8 cellular contexts compared by ENCODE assay signal in genomic region chr7:87058739-87059524, GRCh38. TPM values are rescaled to one million over a fixed set of nuclear protein-coding genes. Genes with fewer than 3 reads are reported as not detected.
DNase-seq lines count a peak whose midpoint lies in the region; ATAC-seq and TF ChIP-seq lines count a peak whose summit lies in the region.

No MANE protein-coding gene starts in this region.

- H3K27ac ChIP-seq in colonic mucosa (no peak overlapping the region), lung (ENCODE audit: low read depth in 1 of 2, low read length in 1 of 2) (peak overlapping the region in 1 of 2 donors; percentile 27), subcutaneous abdominal adipose tissue (ENCODE audit: low read depth, low read length) (no peak overlapping the region)

- peak; percentile 47 for ATAC-seq in GM19452 (IDR thresholded peaks at IDR 0.05; ENCODE audit: unreplicated experiment)
- peak; percentile 44 for ATAC-seq in HG03521 (IDR thresholded peaks at IDR 0.05; ENCODE audit: unreplicated experiment)
- ATAC-seq in T-cell (replicated peaks in 1 of 4): peak; percentile 45 to 59 (median 54)
- ATAC-seq in lung (ENCODE audit: insufficient read depth, low FRiP score): peak; percentile 51

- intact Hi-C loops in colonic mucosa (cut with DNase I): no loop called here

- H3K27ac Mint-ChIP-seq in T-cell: peak overlapping the region in 1 of 2 donors; percentile 60

- no peak for TF ChIP-seq CTCF in colonic mucosa (IDR thresholded peaks at IDR 0.05)
- TF ChIP-seq CTCF in lung (IDR thresholded peaks at IDR 0.05; ENCODE audit: control extremely low read depth, extremely low read depth): no peak

- peak overlapping the region; percentile 19 to 64 for H3K9ac ChIP-seq in colonic mucosa (ENCODE audit: low read depth in 2 of 2, low read length in 2 of 2)
- H3K9ac ChIP-seq in subcutaneous abdominal adipose tissue (ENCODE audit: low read length in 5 of 5): peak overlapping the region in 4 of 5 donors; percentile 57 to 89 (median 74)

- no peaks in the 10 kb centered on the region for H3K36me3 Mint-ChIP-seq in T-cell

- peaks cover 0 to 3% of the 10 kb centered on the region in 2 donors for H3K27me3 Mint-ChIP-seq in T-cell

- H3K4me3 ChIP-seq in colonic mucosa (peak overlapping the region; percentile 47), lung (peak overlapping the region; percentile 65), subcutaneous abdominal adipose tissue (ENCODE audit: low read depth in 1 of 5, low read length in 5 of 5) (peak overlapping the region; percentile 72 to 94 (median 84))

- no peaks in the 10 kb centered on the region for H3K36me3 ChIP-seq in colonic mucosa
- no peaks in the 10 kb centered on the region for H3K36me3 ChIP-seq in lung (ENCODE audit: control insufficient read depth in 2 of 2, insufficient read depth in 2 of 2, low read length in 2 of 2)
- no peaks in the 10 kb centered on the region for H3K36me3 ChIP-seq in subcutaneous abdominal adipose tissue (ENCODE audit: control insufficient read depth in 5 of 5, insufficient read depth in 5 of 5, low read length in 5 of 5)

- H3K4me1 ChIP-seq in colonic mucosa: no peaks in the 10 kb centered on the region
- no peaks in the 10 kb centered on the region for H3K4me1 ChIP-seq in lung (ENCODE audit: control insufficient read depth in 2 of 2, insufficient read depth in 2 of 2, low read length in 2 of 2)
- H3K4me1 ChIP-seq in subcutaneous abdominal adipose tissue (ENCODE audit: control insufficient read depth in 5 of 5, insufficient read depth in 5 of 5, low read length in 5 of 5): peaks cover 0 to 42% (median 35%) of the 10 kb centered on the region in 5 donors

- H3K9me3 ChIP-seq in colonic mucosa (no peaks in the 10 kb centered on the region), lung (ENCODE audit: control insufficient read depth in 2 of 2, insufficient read depth in 1 of 2, low read length in 1 of 2) (no peaks in the 10 kb centered on the region), subcutaneous abdominal adipose tissue (ENCODE audit: control insufficient read depth in 5 of 5, low read length in 5 of 5) (no peaks in the 10 kb centered on the region)

- no peaks in the 10 kb centered on the region for H3K9me3 Mint-ChIP-seq in T-cell

- peak; percentile 87 for DNase-seq in DMS53 (lab: John Stamatoyannopoulos, UW)
- peak in 23 of 34 experiments; percentile 0 to 41 (median 16) for DNase-seq in T-cell
- peak; percentile 33 for DNase-seq in colonic mucosa
- peak; percentile 29 for DNase-seq in lung (ENCODE audit: low spot score)
- DNase-seq in kidney glomerular epithelial cell (lab: John Stamatoyannopoulos, UW): no peak

- CTCF ChIA-PET in T-cell (lab: Charles Lee): interaction anchor here in 1 of 2 donors (0.6 to 2.4 kb wide), 6 partner anchors 26 to 178 kb away, joined by 3 to 9 read pairs (median 3); partner anchors contain the start of gene DMTF1

- WGBS in lung, 2 donors: 1 to 2% methylated on average over 26 to 40 of the region's 40 CpGs

- H3K27me3 ChIP-seq in colonic mucosa (no peaks in the 10 kb centered on the region), lung (ENCODE audit: control insufficient read depth, insufficient read depth) (no peaks in the 10 kb centered on the region), subcutaneous abdominal adipose tissue (ENCODE audit: control insufficient read depth in 5 of 5, insufficient read depth in 4 of 5, low read length in 5 of 5) (no peaks in the 10 kb centered on the region)

- H3K4me1 Mint-ChIP-seq in T-cell: peaks cover 8 to 17% (median 17%) of the 10 kb centered on the region in 3 donors

- H3K4me3 Mint-ChIP-seq in T-cell: peak overlapping the region; percentile 72 to 78 (median 77)

- POLR2A ChIA-PET in T-cell (lab: Charles Lee): interaction anchor here in 1 of 2 donors (1.1 kb wide), 1 partner anchor 48 kb away, joined by 3 read pairs; no protein-coding TSS in a partner anchor

RNA-seq across cellular contexts. Expression of gene ELAPOR2, which starts 0.5 kb away (rescaled TPM):
- total RNA-seq in T-cell (10 to 100 TPM in 3 of 5 donors, 1 to 10 TPM in 2; 3.8 to 15.9 (median 10.8) TPM), colonic mucosa (10 to 100 TPM; 11.8 to 17.1 TPM), lung (10 to 100 TPM; 60.0 to 64.1 TPM)
- 10 to 100 TPM; 16.1 to 16.3 TPM for polyA plus RNA-seq in lung
